ENCODE assay signal across 8 cellular contexts in the genomic region with DNA sequence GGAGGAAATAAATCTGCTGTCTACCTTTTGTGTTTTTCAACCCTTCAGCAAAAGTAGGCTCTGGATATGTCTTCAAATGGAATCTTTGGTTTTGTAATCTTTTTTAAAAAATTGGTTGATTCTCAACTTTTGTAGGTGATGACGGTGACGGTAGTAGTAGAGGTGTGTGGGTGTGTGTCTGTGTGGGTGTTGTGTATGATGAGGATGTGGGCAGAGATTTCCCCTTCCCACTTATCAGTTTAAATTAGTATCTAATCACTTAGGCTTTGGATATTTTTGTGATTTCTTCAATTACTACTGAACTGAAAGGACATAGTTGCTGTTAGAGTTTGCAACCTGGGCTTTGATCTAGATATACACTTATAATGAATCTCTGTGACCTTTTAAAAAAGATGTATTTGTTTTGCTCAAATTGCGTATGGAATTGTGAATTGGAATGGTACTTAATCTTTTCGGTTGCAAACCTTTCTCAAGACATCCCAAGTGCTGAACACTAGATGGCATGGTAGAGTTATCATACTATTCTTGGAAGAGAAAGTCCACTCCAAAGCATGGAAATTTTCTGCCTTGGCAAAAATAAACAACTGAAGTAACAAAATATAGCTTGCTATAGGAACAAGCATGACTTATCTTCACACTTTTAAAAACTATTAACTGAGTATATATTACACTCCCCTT. TPM values are rescaled to one million over a fixed set of nuclear protein-coding genes. Genes with fewer than 3 reads are reported as not detected.
DNase-seq lines count a peak whose midpoint lies in the region; ATAC-seq, FAIRE-seq and TF ChIP-seq lines count a peak whose summit lies in the region.

No MANE protein-coding gene starts in this region.

- H3K27ac ChIP-seq in lung (ENCODE audit: low read depth in 1 of 2, low read length in 1 of 2) = no peak overlapping the region

- no peaks in the 10 kb centered on the region for H3K36me3 ChIP-seq in lung (ENCODE audit: control insufficient read depth in 2 of 2, insufficient read depth in 2 of 2, low read length in 2 of 2)

- H3K9me3 ChIP-seq in lung (ENCODE audit: control insufficient read depth in 2 of 2, insufficient read depth in 1 of 2, low read length in 1 of 2) = no peaks in the 10 kb centered on the region

- no peak for DNase-seq in D721Med (ENCODE audit: insufficient read length, low spot score)
- DNase-seq in LHCN-M2 (ENCODE audit: low read depth) = peak; percentile 41
- peak; percentile 63 for DNase-seq in cerebellar cortex (ENCODE audit: low spot score)
- DNase-seq in lung (ENCODE audit: low spot score) = no peak
- DNase-seq in NCI-H524 treated with DMSO at 0.1 percent for 48 hours (lab: John Stamatoyannopoulos, UW) = no peak
- DNase-seq in activated CD8-positive, alpha-beta memory T cell treated with anti-CD3 and anti-CD28 coated beads, Interleukin-2, amount 50 U/mL, for 4 hours = no peak

- ATAC-seq in lung (ENCODE audit: insufficient read depth, low FRiP score) (peak; percentile 61), GM18511 (IDR thresholded peaks at IDR 0.05; ENCODE audit: unreplicated experiment) (no peak), GM21529 (IDR thresholded peaks at IDR 0.05; ENCODE audit: unreplicated experiment) (no peak)

- TF ChIP-seq CTCF in D721Med (IDR thresholded peaks at IDR 0.05; ENCODE audit: insufficient read depth, missing control alignments) (peak; percentile 45), lung (IDR thresholded peaks at IDR 0.05; ENCODE audit: control extremely low read depth, extremely low read depth) (no peak)

- H3K27me3 ChIP-seq in lung (ENCODE audit: control insufficient read depth, insufficient read depth) = no peaks in the 10 kb centered on the region

- no peak for FAIRE-seq in D721Med (lab: Jason Lieb, UNC)

- no peaks in the 10 kb centered on the region for H3K4me1 ChIP-seq in lung (ENCODE audit: control insufficient read depth in 2 of 2, insufficient read depth in 2 of 2, low read length in 2 of 2)

- H3K4me3 ChIP-seq in lung = no peak overlapping the region

- 33 to 45% methylated on average over 4 of the region's 4 CpGs for WGBS in lung, 2 donors

RNA-seq across cellular contexts. Expression of a gene that starts 51.9 kb away (rescaled TPM):
- total RNA-seq in LHCN-M2 (2014; rRNA removed) (not detected in 2 replicates), lung (under 1 TPM; 0.06 to 0.25 TPM)
- not detected for polyA plus RNA-seq in LHCN-M2 (2012)
- polyA plus RNA-seq in lung = under 1 TPM; under 0.01 to 0.04 TPM

Comparison
In these comparisons a context has a peak if more than half of its experiments do, and no peak if none do; other contexts are left out.
1. DNase-seq: peak in LHCN-M2 (single experiment) and cerebellar cortex (single experiment); none in D721Med (single experiment), lung (single experiment), NCI-H524 treated with DMSO at 0.1 percent for 48 hours (single experiment) and activated CD8-positive, alpha-beta memory T cell treated with anti-CD3 and anti-CD28 coated beads, Interleukin-2, amount 50 U/mL, for 4 hours (single experiment).